22 cellular contexts compared by ENCODE assay signal in the genomic region with DNA sequence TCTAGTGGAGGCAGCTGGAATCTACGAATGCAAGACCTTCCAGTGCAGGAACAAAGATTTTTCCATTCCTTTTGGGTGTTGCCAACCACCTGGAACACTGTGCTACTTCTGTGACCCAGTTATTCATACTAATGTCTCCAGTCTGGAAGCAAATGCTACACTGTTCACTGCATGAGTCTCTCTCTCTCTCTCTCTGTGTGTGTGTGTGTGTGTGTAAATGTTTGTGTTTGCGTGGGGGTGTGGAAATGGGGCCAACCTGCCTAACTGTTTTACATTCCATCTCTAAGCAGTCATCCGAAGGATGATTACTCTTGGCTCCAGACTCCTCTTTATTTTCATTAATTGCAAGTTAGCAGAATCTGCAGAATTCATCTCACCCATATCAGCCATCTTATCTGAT. TPM values are rescaled to one million over a fixed set of nuclear protein-coding genes. Genes with fewer than 3 reads are reported as not detected.
DNase-seq lines count a peak whose midpoint lies in the region; ATAC-seq, FAIRE-seq and TF ChIP-seq lines count a peak whose summit lies in the region.
"Had no signal": no experiment of that assay in that cellular context is flagged by ENCODE, and none has a peak within 500 bp of the region (broad histone marks: within the 10 kb centered on the region; RNA-seq: fewer than 3 reads in every experiment).

No MANE protein-coding gene starts in this region.

- no peak for ATAC-seq in left colon
- ATAC-seq: A549, natural killer cell had no signal

- no peak overlapping the region for H2AFZ ChIP-seq in mammary epithelial cell (ENCODE audit: low read depth, low read length)

- H4K20me1 ChIP-seq in mammary epithelial cell (ENCODE audit: insufficient read depth, low read length) = no peaks in the 10 kb centered on the region

- CTCF ChIA-PET in mammary epithelial cell (lab: Charles Lee; ENCODE audit: low non-redundant PET) = no interaction called here

- H3K79me2 ChIP-seq in mammary epithelial cell (ENCODE audit: insufficient read depth, low read length) = no peaks in the 10 kb centered on the region

- H3K4me1 ChIP-seq in mammary epithelial cell (ENCODE audit: insufficient read depth, low read length) (peaks cover 7% of the 10 kb centered on the region), esophagus muscularis mucosa (peaks cover 4 to 11% (median 8%) of the 10 kb centered on the region in 4 donors)
- H3K4me1 ChIP-seq: A549, Caco-2 had no signal

- BruUV-seq in mammary epithelial cell (replicated peaks; lab: Mats Ljungman, UMichigan) = no TSS peak

- H3K27ac ChIP-seq in mammary epithelial cell (ENCODE audit: insufficient read depth, low read depth, low read length) (no peak overlapping the region), esophagus muscularis mucosa (replicated peaks in 1 of 4) (no peak overlapping the region)
- H3K27ac ChIP-seq: A549, suprapubic skin had no signal

- H3K27me3 Mint-ChIP-seq in mesothelial cell of epicardium (ENCODE audit: low read depth) = peaks cover 5% of the 10 kb centered on the region

- peaks cover 11% of the 10 kb centered on the region for H3K9me3 Mint-ChIP-seq in mesothelial cell of epicardium

- in situ Hi-C loops in mammary epithelial cell (cut with MboI; ENCODE audit: low sequenced_read_pairs in 2 of 2) = no loop called here

- H3K4me3 Mint-ChIP-seq in mesothelial cell of epicardium = no peak overlapping the region
- H3K4me3 Mint-ChIP-seq: activated naive CD4-positive, alpha-beta T cell treated with anti-CD3 and anti-CD28 coated beads, Interleukin-2, amount 50 U/mL, for 24 hours; central memory CD8-positive, alpha-beta T cell; natural killer cell had no signal

- no peaks in the 10 kb centered on the region for H3K36me3 Mint-ChIP-seq in mesothelial cell of epicardium

- no peak for TF ChIP-seq POLR2A in esophagus muscularis mucosa (IDR thresholded peaks at IDR 0.05; ENCODE audit: low read depth)

- no peak overlapping the region for H3K4me3 ChIP-seq in mammary epithelial cell (replicated peaks in 1 of 3; ENCODE audit: insufficient read depth in 1 of 3, low read depth in 2 of 3, low read length in 3 of 3)
- H3K4me3 ChIP-seq in esophagus muscularis mucosa = no peak overlapping the region
- H3K4me3 ChIP-seq: A549, suprapubic skin had no signal

- intact Hi-C loops in mammary epithelial cell (cut with micrococcal nuclease) = no loop called here
- intact Hi-C loops in esophagus muscularis mucosa (cut with DNase I) = no loop called here
- intact Hi-C loops in left colon (cut with DNase I, micrococcal nuclease) = no loop called here

- DNase-seq in AG08396 (ENCODE audit: low spot score) (peak; percentile 25), HTR-8/SVneo (ENCODE audit: insufficient read length, low spot score) (no peak), mammary epithelial cell (peak; percentile 79), kidney tubule cell (ENCODE audit: low spot score) (peak; percentile 85), esophagus muscularis mucosa (ENCODE audit: extremely low spot score) (no peak), left colon (no peak), mesothelial cell of epicardium (ENCODE audit: low spot score in 2 of 2, unreplicated experiment in 2 of 2) (no peak)
- DNase-seq in activated CD4-positive, alpha-beta T cell treated with anti-CD3 and anti-CD28 coated beads for 4 hours = no peak
- DNase-seq: activated CD4-positive, alpha-beta T cell treated with anti-CD3 and anti-CD28 coated beads for 1 hour; activated T-cell treated with anti-CD3 and anti-CD28 coated beads for 4 hours; Caco-2; natural killer cell; NCI-H2081; NCI-H69; stimulated activated CD4-positive, alpha-beta T cell treated with anti-CD3 and anti-CD28 coated beads, Interleukin-1b, Interleukin-23, amount 100 ng/mL, for 48 hours; T-helper 1 cell had no signal

- H3K4me2 ChIP-seq in mammary epithelial cell (ENCODE audit: insufficient read depth, low read depth, low read length) = peak overlapping the region; percentile 46
- H3K4me2 ChIP-seq: A549 had no signal

- no peak overlapping the region for H3K27ac Mint-ChIP-seq in mesothelial cell of epicardium
- H3K27ac Mint-ChIP-seq: activated naive CD4-positive, alpha-beta T cell treated with anti-CD3 and anti-CD28 coated beads, Interleukin-2, amount 50 U/mL, for 24 hours; natural killer cell had no signal

- peak; percentile 33 for FAIRE-seq in HTR-8/SVneo (lab: Jason Lieb, UNC)
- FAIRE-seq: A549, GM19239 had no signal

- H3K27me3 ChIP-seq in mammary epithelial cell (ENCODE audit: insufficient read depth, low read length) (no peaks in the 10 kb centered on the region), esophagus muscularis mucosa (peaks cover 0 to 27% (median 0%) of the 10 kb centered on the region in 4 donors)

- H3K36me3 ChIP-seq in mammary epithelial cell (ENCODE audit: insufficient read depth, low read length) = no peaks in the 10 kb centered on the region
- no peaks in the 10 kb centered on the region for H3K36me3 ChIP-seq in esophagus muscularis mucosa
- H3K36me3 ChIP-seq: suprapubic skin had no signal

- no peak for TF ChIP-seq EP300 in esophagus muscularis mucosa (IDR thresholded peaks at IDR 0.05)

- WGBS in mammary epithelial cell (ENCODE audit: low coverage, missing lambda C conversion rate) = 15% methylated on average over 3 of the region's 3 CpGs
- WGBS in esophagus muscularis mucosa = 48% methylated on average over 3 of the region's 3 CpGs

- no peak overlapping the region for H3K9ac ChIP-seq in mammary epithelial cell (ENCODE audit: insufficient read depth, low read length)

- TF ChIP-seq CTCF in mammary epithelial cell (conservative IDR thresholded peaks at IDR 0.05 in 1 of 2, IDR thresholded peaks at IDR 0.05 in 1 of 2; ENCODE audit: extremely low read depth in 1 of 2, insufficient read depth in 1 of 2, low read depth in 1 of 2, low read length in 2 of 2) (no peak), esophagus muscularis mucosa (IDR thresholded peaks at IDR 0.05) (no peak), mesothelial cell of epicardium (IDR thresholded peaks at IDR 0.05; ENCODE audit: unreplicated experiment) (no peak)

- peaks cover 5% of the 10 kb centered on the region for H3K9me3 ChIP-seq in mammary epithelial cell (replicated peaks; ENCODE audit: insufficient read depth, low read length)
- peaks cover 0 to 18% (median 16%) of the 10 kb centered on the region in 4 donors for H3K9me3 ChIP-seq in esophagus muscularis mucosa

- peaks cover 5% of the 10 kb centered on the region for H3K4me1 Mint-ChIP-seq in mesothelial cell of epicardium

- dilution Hi-C loops in mammary epithelial cell (cut with HindIII; ENCODE audit: low sequenced_read_pairs) = no loop called here

RNA-seq across cellular contexts. Expression of a gene that starts 29.9 kb away (rescaled TPM):
- total RNA-seq in mammary epithelial cell (100 to 1,000 TPM; 323 to 416 TPM), esophagus muscularis mucosa (100 to 1,000 TPM; 406 to 604 (median 588) TPM), left colon (100 to 1,000 TPM; 140 to 146 TPM), mesothelial cell of epicardium (147 to 163 TPM (median 150 TPM) in 3 replicates)
- 369 TPM for polyA plus RNA-seq in mammary epithelial cell
- 461 TPM for polyA minus RNA-seq in mammary epithelial cell

RNA-seq across cellular contexts. Expression of a gene that starts 49.4 kb away (rescaled TPM):
- total RNA-seq in mammary epithelial cell (under 1 TPM in 1 of 2 donors, not detected in 1; 0.33 TPM), esophagus muscularis mucosa (not detected), left colon (not detected), mesothelial cell of epicardium (0.20 to 0.40 TPM (median 0.20 TPM) in 3 replicates)
- not detected for polyA plus RNA-seq in mammary epithelial cell
- not detected for polyA minus RNA-seq in mammary epithelial cell
- total RNA-seq: Caco-2, lower leg skin, natural killer cell, suprapubic skin had no signal
- polyA plus RNA-seq: A549 had no signal

RNA-seq across cellular contexts. Expression of a gene that starts 54.0 kb away (rescaled TPM):
- under 1 TPM in 1 of 2 donors, not detected in 1; 0.50 TPM for total RNA-seq in mammary epithelial cell
- polyA plus RNA-seq in mammary epithelial cell = not detected
- not detected for polyA minus RNA-seq in mammary epithelial cell
- not detected for total RNA-seq in esophagus muscularis mucosa
- total RNA-seq in left colon = not detected
- total RNA-seq in mesothelial cell of epicardium = 0.18 to 0.42 TPM (median 0.29 TPM) in 3 replicates
- total RNA-seq: Caco-2, lower leg skin, natural killer cell, suprapubic skin had no signal
- polyA plus RNA-seq: A549 had no signal

RNA-seq across cellular contexts. Expression of a gene that starts 56.9 kb away (rescaled TPM):
- total RNA-seq in mammary epithelial cell = not detected
- not detected for polyA plus RNA-seq in mammary epithelial cell
- polyA minus RNA-seq in mammary epithelial cell = not detected
- not detected for total RNA-seq in esophagus muscularis mucosa
- total RNA-seq in left colon = not detected
- 0.50 to 0.64 TPM (median 0.56 TPM) in 3 replicates for total RNA-seq in mesothelial cell of epicardium
- total RNA-seq: Caco-2, lower leg skin, natural killer cell, suprapubic skin had no signal
- polyA plus RNA-seq: A549 had no signal

Comparison
In these comparisons a context has a peak if more than half of its experiments do, and no peak if none do; other contexts are left out.
1. DNase-seq: peak in AG08396 (single experiment), mammary epithelial cell (single experiment) and kidney tubule cell (single experiment); none in HTR-8/SVneo (single experiment), esophagus muscularis mucosa (single experiment), left colon (0 of 2), activated CD4-positive, alpha-beta T cell treated with anti-CD3 and anti-CD28 coated beads for 4 hours (0 of 2) and mesothelial cell of epicardium (0 of 2).